ENCODE assay signal across 7 cellular contexts in the genomic region with DNA sequence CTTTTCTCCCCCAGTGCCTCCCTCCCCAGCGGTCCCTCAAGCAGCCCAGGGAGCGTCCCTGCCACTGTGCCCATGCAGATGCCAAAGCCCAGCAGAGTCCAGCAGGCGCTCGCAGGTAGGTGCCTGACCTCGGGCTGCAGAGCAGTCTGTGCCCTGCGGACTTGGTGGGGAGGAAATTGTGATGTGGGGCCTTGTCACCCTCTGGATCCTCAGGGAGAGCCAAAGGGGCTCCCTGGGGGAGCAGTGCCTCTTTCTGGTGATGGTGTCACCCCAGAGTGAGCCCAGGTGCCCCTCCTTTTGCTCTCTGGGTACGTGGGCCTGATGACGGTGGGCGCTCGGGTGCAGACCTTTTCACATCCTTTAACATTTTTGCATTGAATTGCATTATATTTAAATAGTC. TPM values are rescaled to one million over a fixed set of nuclear protein-coding genes. Genes with fewer than 3 reads are reported as not detected.
"Had no signal": no experiment of that assay in that cellular context is flagged by ENCODE, and none has a peak within 500 bp of the region (broad histone marks: within the 10 kb centered on the region; RNA-seq: fewer than 3 reads in every experiment).

No MANE protein-coding gene starts in this region.

RNA-seq across cellular contexts. Expression of gene SPDYE16, which starts 51.0 kb away (rescaled TPM):
- total RNA-seq: colonic mucosa, esophagus mucosa, esophagus squamous epithelium, glomerular endothelial cell, mucosa of gallbladder had no signal
- polyA plus RNA-seq: keratinocyte, mammary epithelial cell had no signal
